In genomic region chr16:88649924-88650748, GRCh38 we compare ENCODE assay signal across 1 cellular context.
TF ChIP-seq lines count a peak whose summit lies in the region.

No MANE protein-coding gene starts in this region.

TF ChIP-seq in HepG2, 621 proteins besides CTCF, POLR2A, EP300 and RAD21 (continued from another document and continues in another):
- TF ChIP-seq ATF6 (CRISPR knock-in tag; conservative IDR thresholded peaks at IDR 0.05): no peak
- TF ChIP-seq EHMT2 (IDR thresholded peaks at IDR 0.05; ENCODE audit: borderline replicate concordance, low read depth, low read length): no peak
- TF ChIP-seq ATRX (CRISPR knock-in tag; IDR thresholded peaks at IDR 0.05; ENCODE audit: borderline replicate concordance): no peak
- TF ChIP-seq IRF2 (CRISPR knock-in tag; IDR thresholded peaks at IDR 0.05): no peak
- TF ChIP-seq SIX4 (CRISPR knock-in tag; IDR thresholded peaks at IDR 0.05): no peak
- TF ChIP-seq ZNF576 (CRISPR knock-in tag; IDR thresholded peaks at IDR 0.05): no peak
- TF ChIP-seq FOXO4 (CRISPR knock-in tag; conservative IDR thresholded peaks at IDR 0.05): peak; percentile 92
- no peak; the same call in 1 of the 2 replicates for TF ChIP-seq SALL1 (CRISPR knock-in tag; IDR thresholded peaks at IDR 0.05)
- no peak; the same call in 1 of the 2 replicates for TF ChIP-seq ZNF619 (CRISPR knock-in tag; IDR thresholded peaks at IDR 0.05)
- 0 out of 2 replicates have a peak, but pooled peaks have one; percentile 86 for TF ChIP-seq ZNF691 (CRISPR knock-in tag; IDR thresholded peaks at IDR 0.05; ENCODE audit: borderline replicate concordance, low read depth)
- no peak for TF ChIP-seq ZNF878 (CRISPR knock-in tag; IDR thresholded peaks at IDR 0.05)
- no peak; the same call in 1 of the 2 replicates for TF ChIP-seq HOMEZ (CRISPR knock-in tag; IDR thresholded peaks at IDR 0.05; ENCODE audit: low read depth)
- 0 out of 2 replicates have a peak, but pooled peaks have one; percentile 51 for TF ChIP-seq ZNF251 (CRISPR knock-in tag; IDR thresholded peaks at IDR 0.05)
- TF ChIP-seq ZFX (CRISPR knock-in tag; IDR thresholded peaks at IDR 0.05; ENCODE audit: low read depth): peak; percentile 14; the same call in 1 of the 2 replicates
- no peak for TF ChIP-seq ZNF20 (CRISPR knock-in tag; IDR thresholded peaks at IDR 0.05)
- no peak for TF ChIP-seq ZNF549 (CRISPR knock-in tag; IDR thresholded peaks at IDR 0.05)
- no peak for TF ChIP-seq ZNF496 (CRISPR knock-in tag; IDR thresholded peaks at IDR 0.05; ENCODE audit: insufficient replicate concordance)
- TF ChIP-seq FOXJ3 (CRISPR knock-in tag; IDR thresholded peaks at IDR 0.05; ENCODE audit: borderline replicate concordance): no peak
- peak; percentile 84; the same call in 1 of the 2 replicates for TF ChIP-seq ATF5 (CRISPR knock-in tag; IDR thresholded peaks at IDR 0.05; ENCODE audit: low read depth)
- TF ChIP-seq CAMTA2 (CRISPR knock-in tag; IDR thresholded peaks at IDR 0.05; ENCODE audit: borderline replicate concordance): no peak; the same call in 1 of the 2 replicates
- no peak for TF ChIP-seq PCBP2 (optimal IDR thresholded peaks at IDR 0.05; ENCODE audit: low read depth, low read length, poor library complexity, severe bottlenecking)
- no peak for TF ChIP-seq SOX13 (IDR thresholded peaks at IDR 0.05)
- TF ChIP-seq SOX13 (CRISPR knock-in tag; conservative IDR thresholded peaks at IDR 0.05 in 1 of 2, IDR thresholded peaks at IDR 0.05 in 1 of 2): peak in 1 of 2 experiments; percentile 38; a peak in 1 of 4 replicates
- no peak for TF ChIP-seq CEBPG (CRISPR knock-in tag; IDR thresholded peaks at IDR 0.05)
- 0 out of 2 replicates have a peak, but pooled peaks have one; percentile 45 for TF ChIP-seq KLF12 (CRISPR knock-in tag; IDR thresholded peaks at IDR 0.05; ENCODE audit: borderline replicate concordance)
- TF ChIP-seq MXI1 (IDR thresholded peaks at IDR 0.05; ENCODE audit: borderline replicate concordance, low read depth, low read length): 0 out of 3 replicates have a peak, but pooled peaks have one; percentile 6
- no peak for TF ChIP-seq RAD51 (IDR thresholded peaks at IDR 0.05; ENCODE audit: borderline replicate concordance)
- peak; percentile 82; the same call in 1 of the 2 replicates for TF ChIP-seq AKAP8 (CRISPR knock-in tag; IDR thresholded peaks at IDR 0.05)
- TF ChIP-seq MEIS1 (CRISPR knock-in tag; IDR thresholded peaks at IDR 0.05; ENCODE audit: borderline replicate concordance): peak; percentile 63; the same call in 1 of the 2 replicates
- TF ChIP-seq ZBTB38 (CRISPR knock-in tag; IDR thresholded peaks at IDR 0.05): peak; percentile 26; the same call in 1 of the 2 replicates
- no peak; the same call in none of the 2 replicates for TF ChIP-seq MED1 (CRISPR knock-in tag; IDR thresholded peaks at IDR 0.05)
- TF ChIP-seq FUBP1 (CRISPR knock-in tag; IDR thresholded peaks at IDR 0.05; ENCODE audit: borderline replicate concordance): no peak
- no peak; the same call in 1 of the 2 replicates for TF ChIP-seq ZNF260 (CRISPR knock-in tag; IDR thresholded peaks at IDR 0.05; ENCODE audit: borderline replicate concordance, low read depth)
- no peak for TF ChIP-seq NONO (IDR thresholded peaks at IDR 0.05)
- peak; percentile 2; the same call in 1 of the 2 replicates for TF ChIP-seq NONO (CRISPR knock-in tag; conservative IDR thresholded peaks at IDR 0.05)
- TF ChIP-seq ATF7 (IDR thresholded peaks at IDR 0.05): no peak
- TF ChIP-seq ATF7 (CRISPR knock-in tag; IDR thresholded peaks at IDR 0.05): no peak; the same call in 1 of the 2 replicates
- TF ChIP-seq ZNF609 (CRISPR knock-in tag; IDR thresholded peaks at IDR 0.05; ENCODE audit: borderline replicate concordance): peak; percentile 29
- TF ChIP-seq ZNF3 (CRISPR knock-in tag; IDR thresholded peaks at IDR 0.05): no peak
- TF ChIP-seq ZNF629 (CRISPR knock-in tag; conservative IDR thresholded peaks at IDR 0.05): no peak
- peak; percentile 14; the same call in 1 of the 2 replicates for TF ChIP-seq ZNF703 (CRISPR knock-in tag; IDR thresholded peaks at IDR 0.05; ENCODE audit: borderline replicate concordance)
- TF ChIP-seq CBX1 (IDR thresholded peaks at IDR 0.05; ENCODE audit: low read depth): no peak
- TF ChIP-seq MTA1 (CRISPR knock-in tag; IDR thresholded peaks at IDR 0.05; ENCODE audit: borderline replicate concordance): peak; percentile 66
- no peak for TF ChIP-seq ZNF343 (CRISPR knock-in tag; IDR thresholded peaks at IDR 0.05)
- TF ChIP-seq CENPT (CRISPR knock-in tag; IDR thresholded peaks at IDR 0.05; ENCODE audit: low read depth): no peak; the same call in 1 of the 2 replicates
- no peak; the same call in 1 of the 2 replicates for TF ChIP-seq ZNF589 (CRISPR knock-in tag; conservative IDR thresholded peaks at IDR 0.05)
- peak; percentile 45 for TF ChIP-seq ZNF574 (CRISPR knock-in tag; IDR thresholded peaks at IDR 0.05)
- peak; percentile 33; the same call in 1 of the 2 replicates for TF ChIP-seq GABPB1 (CRISPR knock-in tag; IDR thresholded peaks at IDR 0.05)
- TF ChIP-seq FOXO1 (CRISPR knock-in tag; IDR thresholded peaks at IDR 0.05): no peak
- TF ChIP-seq E2F1 (CRISPR knock-in tag; IDR thresholded peaks at IDR 0.05): no peak
